Comparison of ENCODE assay signal across 11 cellular contexts in the genomic region with DNA sequence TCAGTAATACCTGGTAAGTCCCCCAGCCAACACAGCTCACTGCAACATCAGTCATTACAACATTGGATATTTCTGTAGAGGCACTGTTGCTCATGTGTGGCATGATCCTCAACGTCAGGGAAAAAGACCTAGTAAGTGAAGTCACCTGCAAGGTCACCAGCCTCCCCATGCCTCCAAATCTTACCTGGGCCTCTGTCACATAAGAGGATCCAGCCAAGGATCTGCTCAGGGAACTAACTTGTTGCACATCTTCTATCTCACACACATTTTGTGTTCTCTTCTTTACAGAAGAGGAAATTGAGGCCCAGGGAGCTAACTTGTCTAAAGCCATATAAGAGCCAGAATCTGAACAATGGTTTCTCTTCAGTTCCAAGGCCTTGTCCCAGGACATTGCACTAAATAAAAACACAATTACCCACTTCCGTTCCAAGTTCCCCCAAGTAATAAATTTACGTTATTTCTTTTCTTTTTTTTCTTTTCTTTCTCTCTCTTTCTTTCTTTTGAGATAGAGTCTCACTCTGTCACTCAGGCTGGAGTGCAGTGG. TPM values are rescaled to one million over a fixed set of nuclear protein-coding genes. Genes with fewer than 3 reads are reported as not detected.
DNase-seq lines count a peak whose midpoint lies in the region; ATAC-seq, FAIRE-seq and TF ChIP-seq lines count a peak whose summit lies in the region.
"Had no signal": no experiment of that assay in that cellular context is flagged by ENCODE, and none has a peak within 500 bp of the region (broad histone marks: within the 10 kb centered on the region; RNA-seq: fewer than 3 reads in every experiment).

No MANE protein-coding gene starts in this region.

- DNase-seq in activated CD4-positive, alpha-beta T cell treated with anti-CD3 and anti-CD28 coated beads, Interleukin-2, amount 10 ng/mL, durations not matched to agents 7 days and 5 days: no peak
- no peak for DNase-seq in activated CD4-positive, alpha-beta T cell treated with anti-CD3 and anti-CD28 coated beads, Interleukin-2, amount 50 U/mL, for 48 hours
- no peak for DNase-seq in activated T-helper 2 cell treated with anti-CD3 and anti-CD28 coated beads, Interferon-gamma antibody, Interleukin-2, Interleukin-4, amounts not matched to agents 10 μg/mL and 5 μg/mL and 100 μg/mL, durations not matched to agents 14 hours and 24 hours and 36 hours (ENCODE audit: low spot score)
- DNase-seq in kidney: no peak
- no peak for DNase-seq in HPDE6-E6E7 (ENCODE audit: extremely low spot score)

- no peaks in the 10 kb centered on the region for H3K9me3 Mint-ChIP-seq in activated CD4-positive, alpha-beta T cell treated with anti-CD3 and anti-CD28 coated beads, Interleukin-2, amount 10 ng/mL, durations not matched to agents 7 days and 5 days
- H3K9me3 Mint-ChIP-seq in activated T-helper 2 cell treated with anti-CD3 and anti-CD28 coated beads, Interferon-gamma antibody, Interleukin-2, Interleukin-4, amounts not matched to agents 10 μg/mL and 5 μg/mL and 100 μg/mL, durations not matched to agents 14 hours and 24 hours and 36 hours: no peaks in the 10 kb centered on the region

- no peaks in the 10 kb centered on the region for H3K9me3 ChIP-seq in kidney (ENCODE audit: control insufficient read depth in 1 of 2, low read length in 2 of 2)
- H3K9me3 ChIP-seq: neutrophil, SJCRH30 had no signal

- H3K36me3 ChIP-seq in kidney (ENCODE audit: control insufficient read depth in 1 of 2, insufficient read depth in 2 of 2, low read length in 2 of 2): no peaks in the 10 kb centered on the region
- H3K36me3 ChIP-seq: neutrophil had no signal

- no peak for TF ChIP-seq CTCF in kidney (IDR thresholded peaks at IDR 0.05; ENCODE audit: borderline replicate concordance, extremely low read depth, insufficient read depth)

- intact Hi-C loops in activated T-helper 2 cell treated with anti-CD3 and anti-CD28 coated beads, Interferon-gamma antibody, Interleukin-2, Interleukin-4, amounts not matched to agents 10 μg/mL and 5 μg/mL and 100 μg/mL, durations not matched to agents 14 hours and 24 hours and 36 hours (cut with micrococcal nuclease): no loop called here
- intact Hi-C loops in kidney (cut with DNase I): no loop called here

- peak overlapping the region in 1 of 2 donors; percentile 70 for H3K9ac ChIP-seq in kidney (ENCODE audit: low read length in 2 of 2)

- no peak for FAIRE-seq in kidney (lab: Jason Lieb, UNC)

- POLR2A ChIA-PET in activated CD4-positive, alpha-beta T cell treated with anti-CD3 and anti-CD28 coated beads, Interleukin-2, amount 10 ng/mL, durations not matched to agents 7 days and 5 days (lab: Charles Lee): no interaction called here

- ATAC-seq in HG02623 (IDR thresholded peaks at IDR 0.05; ENCODE audit: unreplicated experiment) (no peak), GM19395 (IDR thresholded peaks at IDR 0.05; ENCODE audit: unreplicated experiment) (no peak)

- H3K27ac Mint-ChIP-seq in activated CD4-positive, alpha-beta T cell treated with anti-CD3 and anti-CD28 coated beads, Interleukin-2, amount 10 ng/mL, durations not matched to agents 7 days and 5 days: peak overlapping the region; percentile 62
- peak overlapping the region; percentile 4 for H3K27ac Mint-ChIP-seq in activated T-helper 2 cell treated with anti-CD3 and anti-CD28 coated beads, Interferon-gamma antibody, Interleukin-2, Interleukin-4, amounts not matched to agents 10 μg/mL and 5 μg/mL and 100 μg/mL, durations not matched to agents 14 hours and 24 hours and 36 hours

- CTCF ChIA-PET in activated CD4-positive, alpha-beta T cell treated with anti-CD3 and anti-CD28 coated beads, Interleukin-2, amount 10 ng/mL, durations not matched to agents 7 days and 5 days (lab: Charles Lee): interaction anchor here (0.7 to 1.1 kb wide), 4 partner anchors 12 to 146 kb away, joined by 3 to 5 read pairs (median 4); no protein-coding TSS in a partner anchor

- peak overlapping the region; percentile 40 to 76 for H3K4me3 ChIP-seq in kidney (ENCODE audit: low read length in 2 of 2)

- H3K4me1 Mint-ChIP-seq in activated CD4-positive, alpha-beta T cell treated with anti-CD3 and anti-CD28 coated beads, Interleukin-2, amount 10 ng/mL, durations not matched to agents 7 days and 5 days: peaks cover 24% of the 10 kb centered on the region
- H3K4me1 Mint-ChIP-seq in activated T-helper 2 cell treated with anti-CD3 and anti-CD28 coated beads, Interferon-gamma antibody, Interleukin-2, Interleukin-4, amounts not matched to agents 10 μg/mL and 5 μg/mL and 100 μg/mL, durations not matched to agents 14 hours and 24 hours and 36 hours (ENCODE audit: low read depth): peaks cover 12% of the 10 kb centered on the region

- H3K27ac ChIP-seq in kidney (ENCODE audit: low read depth in 2 of 2, low read length in 2 of 2) (peak overlapping the region; percentile 39 to 94), temporal lobe (ENCODE audit: low read depth, low read length) (peak overlapping the region; percentile 87)
- H3K27ac ChIP-seq: neutrophil, SJCRH30 had no signal

- H3K4me1 ChIP-seq in kidney (ENCODE audit: control insufficient read depth in 1 of 2, insufficient read depth in 1 of 2, low read depth in 1 of 2, low read length in 2 of 2): no peaks in the 10 kb centered on the region

- H3K36me3 Mint-ChIP-seq in activated CD4-positive, alpha-beta T cell treated with anti-CD3 and anti-CD28 coated beads, Interleukin-2, amount 10 ng/mL, durations not matched to agents 7 days and 5 days (ENCODE audit: low read depth): peaks cover 11% of the 10 kb centered on the region
- peaks cover 11% of the 10 kb centered on the region for H3K36me3 Mint-ChIP-seq in activated T-helper 2 cell treated with anti-CD3 and anti-CD28 coated beads, Interferon-gamma antibody, Interleukin-2, Interleukin-4, amounts not matched to agents 10 μg/mL and 5 μg/mL and 100 μg/mL, durations not matched to agents 14 hours and 24 hours and 36 hours (ENCODE audit: low read depth)

- no peaks in the 10 kb centered on the region for H3K27me3 Mint-ChIP-seq in activated CD4-positive, alpha-beta T cell treated with anti-CD3 and anti-CD28 coated beads, Interleukin-2, amount 10 ng/mL, durations not matched to agents 7 days and 5 days
- no peaks in the 10 kb centered on the region for H3K27me3 Mint-ChIP-seq in activated T-helper 2 cell treated with anti-CD3 and anti-CD28 coated beads, Interferon-gamma antibody, Interleukin-2, Interleukin-4, amounts not matched to agents 10 μg/mL and 5 μg/mL and 100 μg/mL, durations not matched to agents 14 hours and 24 hours and 36 hours (ENCODE audit: low read depth)

- H3K4me3 Mint-ChIP-seq in activated CD4-positive, alpha-beta T cell treated with anti-CD3 and anti-CD28 coated beads, Interleukin-2, amount 10 ng/mL, durations not matched to agents 7 days and 5 days: peak overlapping the region; percentile 91
- H3K4me3 Mint-ChIP-seq in activated T-helper 2 cell treated with anti-CD3 and anti-CD28 coated beads, Interferon-gamma antibody, Interleukin-2, Interleukin-4, amounts not matched to agents 10 μg/mL and 5 μg/mL and 100 μg/mL, durations not matched to agents 14 hours and 24 hours and 36 hours (ENCODE audit: low read depth): peak overlapping the region; percentile 91

RNA-seq across cellular contexts. Expression of a gene that starts 1.4 kb away (rescaled TPM):
- 10 to 100 TPM; 49.9 to 51.8 TPM for total RNA-seq in activated CD4-positive, alpha-beta T cell treated with anti-CD3 and anti-CD28 coated beads, Interleukin-2, amount 10 ng/mL, durations not matched to agents 7 days and 5 days
- total RNA-seq in activated T-helper 2 cell treated with anti-CD3 and anti-CD28 coated beads, Interferon-gamma antibody, Interleukin-2, Interleukin-4, amounts not matched to agents 10 μg/mL and 5 μg/mL and 100 μg/mL, durations not matched to agents 14 hours and 24 hours and 36 hours: 60.3 and 65.7 TPM in 2 replicates
- total RNA-seq in kidney (162 TPM), temporal lobe (3.0 TPM)
- 241 TPM for polyA plus RNA-seq in kidney (ENCODE audit: insufficient read depth, low read depth, low replicate concordance)

RNA-seq across cellular contexts. Expression of a gene that starts 15.7 kb away (rescaled TPM):
- total RNA-seq in activated CD4-positive, alpha-beta T cell treated with anti-CD3 and anti-CD28 coated beads, Interleukin-2, amount 10 ng/mL, durations not matched to agents 7 days and 5 days: not detected
- not detected in 2 replicates for total RNA-seq in activated T-helper 2 cell treated with anti-CD3 and anti-CD28 coated beads, Interferon-gamma antibody, Interleukin-2, Interleukin-4, amounts not matched to agents 10 μg/mL and 5 μg/mL and 100 μg/mL, durations not matched to agents 14 hours and 24 hours and 36 hours
- 1.2 TPM for total RNA-seq in kidney
- 0.82 TPM for polyA plus RNA-seq in kidney (ENCODE audit: insufficient read depth, low read depth, low replicate concordance)
- total RNA-seq in temporal lobe: not detected
- total RNA-seq: cerebellum, SJCRH30 had no signal

RNA-seq across cellular contexts. Expression of a gene that starts 46.8 kb away (rescaled TPM):
- total RNA-seq in activated CD4-positive, alpha-beta T cell treated with anti-CD3 and anti-CD28 coated beads, Interleukin-2, amount 10 ng/mL, durations not matched to agents 7 days and 5 days: 10 to 100 TPM; 25.0 to 25.8 TPM
- total RNA-seq in activated T-helper 2 cell treated with anti-CD3 and anti-CD28 coated beads, Interferon-gamma antibody, Interleukin-2, Interleukin-4, amounts not matched to agents 10 μg/mL and 5 μg/mL and 100 μg/mL, durations not matched to agents 14 hours and 24 hours and 36 hours: 16.5 and 16.8 TPM in 2 replicates
- total RNA-seq in kidney: 22.4 TPM
- 3.1 TPM for polyA plus RNA-seq in kidney (ENCODE audit: insufficient read depth, low read depth, low replicate concordance)
- total RNA-seq in temporal lobe: 9.3 TPM

RNA-seq across cellular contexts. Expression of a gene that starts 47.1 kb away (rescaled TPM):
- 10 to 100 TPM; 57.6 to 62.8 TPM for total RNA-seq in activated CD4-positive, alpha-beta T cell treated with anti-CD3 and anti-CD28 coated beads, Interleukin-2, amount 10 ng/mL, durations not matched to agents 7 days and 5 days
- total RNA-seq in activated T-helper 2 cell treated with anti-CD3 and anti-CD28 coated beads, Interferon-gamma antibody, Interleukin-2, Interleukin-4, amounts not matched to agents 10 μg/mL and 5 μg/mL and 100 μg/mL, durations not matched to agents 14 hours and 24 hours and 36 hours: 70.7 and 75.0 TPM in 2 replicates
- total RNA-seq in kidney (30.3 TPM), temporal lobe (28.0 TPM)
- polyA plus RNA-seq in kidney (ENCODE audit: insufficient read depth, low read depth, low replicate concordance): 7.9 TPM

Comparison
In these comparisons a context has a peak if more than half of its experiments do, and no peak if none do; other contexts are left out.
1. RNA of a gene that starts 1.4 kb away (total RNA-seq): 162 TPM in kidney (single experiment), 60.3 to 65.7 TPM in activated T-helper 2 cell treated with anti-CD3 and anti-CD28 coated beads, Interferon-gamma antibody, Interleukin-2, Interleukin-4, amounts not matched to agents 10 μg/mL and 5 μg/mL and 100 μg/mL, durations not matched to agents 14 hours and 24 hours and 36 hours and 49.9 to 51.8 TPM in activated CD4-positive, alpha-beta T cell treated with anti-CD3 and anti-CD28 coated beads, Interleukin-2, amount 10 ng/mL, durations not matched to agents 7 days and 5 days; 3.0 TPM in temporal lobe (single experiment); every median in the first group is over 10 times any median in the second.